27 cellular contexts compared by ENCODE assay signal in genomic region chr4:180578175-180578574, GRCh38.
"Had no signal": no experiment of that assay in that cellular context is flagged by ENCODE, and none has a peak within 500 bp of the region (broad histone marks: within the 10 kb centered on the region; RNA-seq: fewer than 3 reads in every experiment).

No MANE protein-coding gene starts in this region.

- H3K4me3 ChIP-seq: adrenal gland, breast epithelium, colonic mucosa, Peyer's patch, SJSA1 had no signal

- ATAC-seq: activated CD4-positive, CD25-positive, alpha-beta regulatory T cell treated with anti-CD3 and anti-CD28 coated beads, Interleukin-2, amount 50 U/mL, for 24 hours; activated CD8-positive, alpha-beta T cell treated with anti-CD3 and anti-CD28 coated beads for 36 hours; activated T-cell treated with anti-CD3 and anti-CD28 coated beads, Interleukin-2, amount 50 U/mL, for 72 hours; SK-N-SH treated with all-trans-retinoic acid at 6 μM for 48 hours had no signal

- H3K36me3 ChIP-seq: adrenal gland, breast epithelium, colonic mucosa, Peyer's patch, SJSA1 had no signal

- H3K4me1 ChIP-seq: breast epithelium, colonic mucosa, Peyer's patch, SJSA1 had no signal

- H3K27ac ChIP-seq: breast epithelium, colonic mucosa, Peyer's patch, RWPE1, SJSA1 had no signal

- H3K27me3 Mint-ChIP-seq: activated CD8-positive, alpha-beta T cell treated with anti-CD3 and anti-CD28 coated beads for 36 hours had no signal

- H3K4me1 Mint-ChIP-seq: activated naive CD8-positive, alpha-beta T cell treated with anti-CD3 and anti-CD28 coated beads, Interleukin-2, amount 10 ng/mL, durations not matched to agents 7 days and 5 days had no signal

- H3K9me3 ChIP-seq: adrenal gland, breast epithelium, colonic mucosa, Peyer's patch, SJSA1 had no signal

- H3K27me3 ChIP-seq: adrenal gland, breast epithelium, colonic mucosa, Peyer's patch, SJSA1 had no signal

- H3K36me3 Mint-ChIP-seq: activated naive CD8-positive, alpha-beta T cell treated with anti-CD3 and anti-CD28 coated beads, Interleukin-2, amount 10 ng/mL, durations not matched to agents 7 days and 5 days had no signal

- H3K9me3 Mint-ChIP-seq: activated CD8-positive, alpha-beta T cell treated with anti-CD3 and anti-CD28 coated beads for 36 hours; activated naive CD8-positive, alpha-beta T cell treated with anti-CD3 and anti-CD28 coated beads, Interleukin-2, amount 10 ng/mL, durations not matched to agents 7 days and 5 days; activated T-helper 2 cell treated with anti-CD3 and anti-CD28 coated beads, Interferon-gamma antibody, Interleukin-2, Interleukin-4, amounts not matched to agents 10 μg/mL and 5 μg/mL and 100 μg/mL, durations not matched to agents 14 hours and 24 hours and 36 hours had no signal

- H3K27ac Mint-ChIP-seq: activated CD8-positive, alpha-beta T cell treated with anti-CD3 and anti-CD28 coated beads for 36 hours; activated naive CD8-positive, alpha-beta T cell treated with anti-CD3 and anti-CD28 coated beads, Interleukin-2, amount 10 ng/mL, durations not matched to agents 7 days and 5 days; activated T-cell treated with anti-CD3 and anti-CD28 coated beads, Interleukin-2, amount 50 U/mL, for 72 hours; activated T-helper 2 cell treated with anti-CD3 and anti-CD28 coated beads, Interferon-gamma antibody, Interleukin-2, Interleukin-4, amounts not matched to agents 10 μg/mL and 5 μg/mL and 100 μg/mL, durations not matched to agents 14 hours and 24 hours and 36 hours had no signal

- H3K4me3 Mint-ChIP-seq: activated CD8-positive, alpha-beta T cell treated with anti-CD3 and anti-CD28 coated beads for 36 hours; activated naive CD8-positive, alpha-beta T cell treated with anti-CD3 and anti-CD28 coated beads, Interleukin-2, amount 10 ng/mL, durations not matched to agents 7 days and 5 days; activated T-cell treated with anti-CD3 and anti-CD28 coated beads, Interleukin-2, amount 50 U/mL, for 72 hours had no signal

- DNase-seq: activated CD4-positive, alpha-beta T cell treated with anti-CD3 and anti-CD28 coated beads for 4 hours; activated CD8-positive, alpha-beta memory T cell treated with anti-CD3 and anti-CD28 coated beads, Interleukin-2, amount 50 U/mL, for 4 hours; activated CD8-positive, alpha-beta T cell treated with anti-CD3 and anti-CD28 coated beads for 36 hours; activated gamma-delta T cell treated with Interleukin-2 at 50 U/mL for 16 hours; activated naive CD4-positive, alpha-beta T cell treated with anti-CD3 and anti-CD28 coated beads, Interleukin-2, amount 50 U/mL, for 16 hours; activated naive CD8-positive, alpha-beta T cell treated with anti-CD3 and anti-CD28 coated beads, Interleukin-2, amount 10 ng/mL, durations not matched to agents 7 days and 5 days; activated T-cell treated with anti-CD3 and anti-CD28 coated beads, Interleukin-2, amount 50 U/mL, for 72 hours; adrenal gland; aorta; caudate nucleus; colonic mucosa; NCI-H1092; NCI-H1417; NCI-H1930; NCI-H2107; NCI-H446; NCI-H748 treated with DMSO at 0.1 percent for 48 hours; NK-92 treated with Interleukin-12 subunit alpha and Interleukin-12 subunit beta, amount 100 ng/mL, for 24 hours; Peyer's patch; SHP77; SW 1271 had no signal
